8 cellular contexts compared by ENCODE assay signal in the genomic region with DNA sequence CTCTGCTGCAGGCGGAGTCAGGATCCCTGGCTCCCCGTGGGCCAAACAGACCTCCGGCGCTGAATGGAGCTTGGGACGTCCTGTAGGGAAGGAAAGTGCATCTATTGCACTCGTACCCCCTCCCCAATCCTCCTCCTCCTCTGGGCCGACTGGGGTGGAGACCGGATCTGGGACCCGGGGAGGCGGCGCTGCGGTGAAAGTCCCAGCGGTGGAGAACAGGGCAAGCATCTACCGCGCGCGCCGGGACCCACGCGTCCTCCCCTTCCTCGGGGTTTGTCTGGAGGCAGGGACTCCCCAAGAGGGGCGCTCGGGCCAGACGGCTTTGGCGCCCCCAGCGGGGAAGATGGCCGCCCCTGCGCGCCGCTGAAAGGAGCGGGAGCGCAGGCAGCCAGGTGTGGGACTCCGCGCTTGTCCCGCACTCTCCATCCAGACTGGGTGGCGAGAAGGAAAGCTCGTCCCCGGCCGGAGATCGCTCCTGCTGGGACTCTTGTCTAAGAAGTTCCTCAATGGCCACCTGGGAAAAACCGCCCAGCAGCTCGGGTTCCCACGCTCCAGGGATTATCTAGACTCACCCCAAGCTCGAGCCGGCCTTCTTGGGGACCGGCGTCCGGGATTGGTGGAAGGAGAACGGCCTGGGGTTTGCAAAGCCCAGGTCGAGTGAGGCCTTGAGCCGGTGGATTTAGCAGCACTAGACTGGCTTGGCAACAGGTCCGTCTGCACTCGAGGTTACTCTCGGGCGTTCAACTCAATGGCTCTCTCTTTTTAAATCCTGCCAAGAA. TPM values are rescaled to one million over a fixed set of nuclear protein-coding genes. Genes with fewer than 3 reads are reported as not detected.
A peak's percentile ranks its signal among the peaks of the same experiment; 100 is the strongest.
DNase-seq lines count a peak whose midpoint lies in the region; ATAC-seq and TF ChIP-seq lines count a peak whose summit lies in the region.

No MANE protein-coding gene starts in this region.

- CTCF ChIA-PET in CD8-positive, alpha-beta memory T cell (lab: Charles Lee) = interaction anchor here (0.9 to 1.6 kb wide), 4 partner anchors 13 to 32 kb away, joined by 3 to 8 read pairs (median 4); partner anchors contain the start of gene FADS1

- no peaks in the 10 kb centered on the region for H3K9me3 ChIP-seq in CD8-positive, alpha-beta memory T cell (ENCODE audit: low read length)

- peaks cover 17% of the 10 kb centered on the region for H3K4me1 ChIP-seq in CD8-positive, alpha-beta memory T cell (ENCODE audit: insufficient read depth, low read length)

- H3K27me3 ChIP-seq in CD8-positive, alpha-beta memory T cell (ENCODE audit: insufficient read depth, low read length, poor library complexity, severe bottlenecking) = no peaks in the 10 kb centered on the region

- H3K27ac Mint-ChIP-seq in CD8-positive, alpha-beta memory T cell = peak overlapping the region in 2 of 8 donors; percentile 58 to 90
- no peak overlapping the region for H3K27ac Mint-ChIP-seq in activated T-cell treated with anti-CD3 and anti-CD28 coated beads, Interleukin-2, amount 50 U/mL, for 72 hours
- peak overlapping the region; percentile 94 to 97 (median 95) for H3K27ac Mint-ChIP-seq in nephron

- peak in 1 of 5 donors; percentile 30 for DNase-seq in CD8-positive, alpha-beta memory T cell
- DNase-seq in NCI-H146 treated with DMSO at 0.1 percent for 48 hours (lab: John Stamatoyannopoulos, UW; ENCODE audit: unreplicated experiment) = peak; percentile 35
- peak; percentile 55 to 72 for DNase-seq in activated T-cell treated with anti-CD3 and anti-CD28 coated beads, Interleukin-2, amount 50 U/mL, for 72 hours
- DNase-seq in fibroblast of the aortic adventitia (ENCODE audit: low read depth) = peak; percentile 21
- DNase-seq in NK-92 (lab: John Stamatoyannopoulos, UW; ENCODE audit: unreplicated experiment) = no peak

- no peaks in the 10 kb centered on the region for H3K36me3 ChIP-seq in CD8-positive, alpha-beta memory T cell (ENCODE audit: insufficient read depth, low read length)

- H3K4me3 ChIP-seq in CD8-positive, alpha-beta memory T cell (ENCODE audit: low read length) = peak overlapping the region; percentile 64
- peak overlapping the region; percentile 91 for H3K4me3 ChIP-seq in fibroblast of the aortic adventitia (ENCODE audit: low read depth, low read length)

- peaks cover 33 to 58% of the 10 kb centered on the region in 2 donors for H3K27me3 Mint-ChIP-seq in CD8-positive, alpha-beta memory T cell
- H3K27me3 Mint-ChIP-seq in activated T-cell treated with anti-CD3 and anti-CD28 coated beads, Interleukin-2, amount 50 U/mL, for 72 hours (ENCODE audit: low read depth) = no peaks in the 10 kb centered on the region
- H3K27me3 Mint-ChIP-seq in nephron (ENCODE audit: low read depth) = peaks cover 8% of the 10 kb centered on the region

- H3K9me3 Mint-ChIP-seq in CD8-positive, alpha-beta memory T cell = no peaks in the 10 kb centered on the region
- H3K9me3 Mint-ChIP-seq in activated T-cell treated with anti-CD3 and anti-CD28 coated beads, Interleukin-2, amount 50 U/mL, for 72 hours = no peaks in the 10 kb centered on the region
- no peaks in the 10 kb centered on the region for H3K9me3 Mint-ChIP-seq in nephron

- no peaks in the 10 kb centered on the region for H3K36me3 Mint-ChIP-seq in CD8-positive, alpha-beta memory T cell
- peaks cover 0 to 2% of the 10 kb centered on the region in 2 donors for H3K36me3 Mint-ChIP-seq in activated T-cell treated with anti-CD3 and anti-CD28 coated beads, Interleukin-2, amount 50 U/mL, for 72 hours (ENCODE audit: insufficient read depth in 2 of 2)
- H3K36me3 Mint-ChIP-seq in nephron (ENCODE audit: low read depth) = peaks cover 5% of the 10 kb centered on the region

- no peak overlapping the region for H3K27ac ChIP-seq in CD8-positive, alpha-beta memory T cell (ENCODE audit: low read depth, low read length)

- TF ChIP-seq CTCF in fibroblast of the aortic adventitia (IDR thresholded peaks at IDR 0.05; ENCODE audit: insufficient read depth, low read length) = peak; percentile 60
- peak; percentile 40 to 58 (median 41) for TF ChIP-seq CTCF in nephron (IDR thresholded peaks at IDR 0.05; ENCODE audit: unreplicated experiment in 3 of 3)

- peak overlapping the region; percentile 70 to 92 (median 85) for H3K4me3 Mint-ChIP-seq in CD8-positive, alpha-beta memory T cell
- H3K4me3 Mint-ChIP-seq in activated T-cell treated with anti-CD3 and anti-CD28 coated beads, Interleukin-2, amount 50 U/mL, for 72 hours = peak overlapping the region; percentile 89 to 93
- peak overlapping the region; percentile 81 to 91 (median 82) for H3K4me3 Mint-ChIP-seq in nephron

- POLR2A ChIA-PET in CD8-positive, alpha-beta memory T cell (lab: Charles Lee) = no interaction called here

- ATAC-seq in GM19395 (IDR thresholded peaks at IDR 0.05; ENCODE audit: unreplicated experiment) (peak; percentile 22), HG03442 (IDR thresholded peaks at IDR 0.05; ENCODE audit: unreplicated experiment) (no peak)
- peak; percentile 53 to 66 for ATAC-seq in activated T-cell treated with anti-CD3 and anti-CD28 coated beads, Interleukin-2, amount 50 U/mL, for 72 hours (replicated peaks in 1 of 2)

- peaks cover 10 to 57% (median 32%) of the 10 kb centered on the region in 3 donors for H3K4me1 Mint-ChIP-seq in CD8-positive, alpha-beta memory T cell
- H3K4me1 Mint-ChIP-seq in activated T-cell treated with anti-CD3 and anti-CD28 coated beads, Interleukin-2, amount 50 U/mL, for 72 hours (ENCODE audit: low read depth) = peaks cover 56% of the 10 kb centered on the region
- peaks cover 52% of the 10 kb centered on the region for H3K4me1 Mint-ChIP-seq in nephron

RNA-seq across cellular contexts. Expression of gene FADS2, which starts 0.7 kb away (rescaled TPM):
- total RNA-seq in CD8-positive, alpha-beta memory T cell = 1 to 10 TPM; 7.2 to 10.0 TPM
- 0.98 TPM for polyA plus RNA-seq in CD8-positive, alpha-beta memory T cell
- 10 to 100 TPM; 23.3 to 70.4 TPM for total RNA-seq in activated T-cell treated with anti-CD3 and anti-CD28 coated beads, Interleukin-2, amount 50 U/mL, for 72 hours
- total RNA-seq in fibroblast of the aortic adventitia (ENCODE audit: low replicate concordance) = 125 and 143 TPM in 2 replicates

RNA-seq across cellular contexts. Expression of gene FADS1, which starts 12.0 kb away (rescaled TPM):
- total RNA-seq in CD8-positive, alpha-beta memory T cell = 1 to 10 TPM; 6.3 TPM
- polyA plus RNA-seq in CD8-positive, alpha-beta memory T cell = 1.4 TPM
- 10 to 100 TPM in 1 of 2 donors, 1 to 10 TPM in 1; 8.5 to 17.7 TPM for total RNA-seq in activated T-cell treated with anti-CD3 and anti-CD28 coated beads, Interleukin-2, amount 50 U/mL, for 72 hours
- total RNA-seq in fibroblast of the aortic adventitia (ENCODE audit: low replicate concordance) = 48.8 and 74.1 TPM in 2 replicates

RNA-seq across cellular contexts. Expression of gene FEN1, which starts 36.1 kb away (rescaled TPM):
- 100 to 1,000 TPM; 112 to 121 TPM for total RNA-seq in CD8-positive, alpha-beta memory T cell
- polyA plus RNA-seq in CD8-positive, alpha-beta memory T cell = 15.4 TPM
- total RNA-seq in activated T-cell treated with anti-CD3 and anti-CD28 coated beads, Interleukin-2, amount 50 U/mL, for 72 hours = 10 to 100 TPM; 55.4 to 64.7 TPM
- 12.3 and 43.3 TPM in 2 replicates for total RNA-seq in fibroblast of the aortic adventitia (ENCODE audit: low replicate concordance)

RNA-seq across cellular contexts. Expression of gene TMEM258, which starts 36.4 kb away (rescaled TPM):
- 100 to 1,000 TPM; 148 to 152 TPM for total RNA-seq in CD8-positive, alpha-beta memory T cell
- 258 TPM for polyA plus RNA-seq in CD8-positive, alpha-beta memory T cell
- 100 to 1,000 TPM; 146 to 169 TPM for total RNA-seq in activated T-cell treated with anti-CD3 and anti-CD28 coated beads, Interleukin-2, amount 50 U/mL, for 72 hours
- 14.1 and 98.1 TPM in 2 replicates for total RNA-seq in fibroblast of the aortic adventitia (ENCODE audit: low replicate concordance)
